ENCODE assay signal across 8 cellular contexts in the genomic region with DNA sequence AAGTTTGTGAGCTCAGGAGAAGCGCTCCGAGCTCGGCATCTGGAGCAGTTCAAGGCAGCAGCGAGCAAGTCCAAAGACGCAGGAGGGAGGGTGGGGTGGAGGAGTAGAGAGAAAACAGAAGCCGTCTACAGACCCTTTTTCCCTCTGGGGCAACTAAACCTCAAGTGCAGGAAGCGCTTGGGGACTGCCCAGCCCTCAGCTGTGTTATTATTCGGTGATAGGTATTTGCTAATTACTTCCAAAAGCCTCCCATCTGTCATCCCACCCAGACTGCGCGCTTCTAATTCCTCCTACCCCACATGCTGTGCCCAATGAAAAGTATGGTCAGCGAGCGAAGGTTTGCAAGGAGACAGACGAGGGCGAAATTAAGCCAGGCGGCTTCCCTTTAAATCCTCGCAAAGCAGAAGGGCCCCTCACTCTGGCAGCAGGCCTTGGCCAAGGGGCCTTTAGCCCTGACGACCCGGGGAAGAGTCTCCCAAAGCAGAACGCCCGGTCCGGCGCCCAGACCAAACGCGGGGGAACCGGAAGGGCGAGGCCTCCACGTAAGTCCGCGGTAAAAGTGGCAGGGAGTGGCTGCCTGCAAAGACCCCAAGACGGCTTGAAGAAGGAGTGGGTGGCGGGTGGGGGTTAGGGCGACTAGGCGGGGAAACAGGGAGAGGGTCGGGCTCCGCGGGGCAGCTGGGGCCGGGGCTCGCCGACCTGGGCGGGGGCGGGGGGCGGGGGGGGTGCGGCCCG. TPM values are rescaled to one million over a fixed set of nuclear protein-coding genes. Genes with fewer than 3 reads are reported as not detected.
DNase-seq lines count a peak whose midpoint lies in the region; ATAC-seq, FAIRE-seq and TF ChIP-seq lines count a peak whose summit lies in the region.

No MANE protein-coding gene starts in this region.

- DNase-seq in H7 (peak; percentile 82), SK-MEL-5 (ENCODE audit: low read depth, low spot score) (peak; percentile 19), fibroblast of pulmonary artery (ENCODE audit: low read depth) (no peak), ovary (peak; percentile 32 to 65 (median 63)), T1000 (lab: John Stamatoyannopoulos, UW) (no peak), UCSD-AML1 (lab: John Stamatoyannopoulos, UW; ENCODE audit: unreplicated experiment) (no peak), GM12891 (ENCODE audit: insufficient read length, low spot score) (no peak)

- peak overlapping the region; percentile 89 for H3K4me3 ChIP-seq in H7 (ENCODE audit: insufficient read depth, low read depth, low read length)
- H3K4me3 ChIP-seq in fibroblast of pulmonary artery (replicated peaks; ENCODE audit: low read depth, low read length), result peak overlapping the region; percentile 69
- H3K4me3 ChIP-seq in ovary, result peak overlapping the region; percentile 63

- intact Hi-C loops in ovary (cut with DNase I), result loop anchor here in 3 of 4 donors (2.0 to 10.0 kb wide), 2 partner anchors 79 to 135 kb away; no protein-coding TSS in a partner anchor

- TF ChIP-seq POLR2A in ovary (IDR thresholded peaks at IDR 0.05), result no peak
- TF ChIP-seq POLR2A in GM12891 (IDR thresholded peaks at IDR 0.05; ENCODE audit: low read depth, low read length), result no peak

- H3K9me3 ChIP-seq in ovary, result no peaks in the 10 kb centered on the region

- in situ Hi-C loops in SK-MEL-5 (cut with HindIII; ENCODE audit: low pct_unique_long_range_greater_than_20kb, low sequenced_read_pairs), result no loop called here

- TF ChIP-seq EP300 in ovary (IDR thresholded peaks at IDR 0.05), result no peak

- no peak for TF ChIP-seq CTCF in fibroblast of pulmonary artery (IDR thresholded peaks at IDR 0.05; ENCODE audit: low read length, missing control alignments)
- no peak for TF ChIP-seq CTCF in ovary (IDR thresholded peaks at IDR 0.05)

- H3K36me3 ChIP-seq in H7 (replicated peaks; ENCODE audit: control insufficient read depth, insufficient read depth, low read length), result no peaks in the 10 kb centered on the region; the same call in 1 of the 2 replicates
- H3K36me3 ChIP-seq in ovary, result no peaks in the 10 kb centered on the region

- peak overlapping the region; percentile 78 to 82 for H3K27ac ChIP-seq in ovary

- WGBS in ovary, 3 donors, result 1 to 4% (median 3%) methylated on average over 34 to 44 of the region's 44 CpGs

- no peak for ATAC-seq in GM18502 (IDR thresholded peaks at IDR 0.05; ENCODE audit: poor library complexity, unreplicated experiment)

- H3K4me1 ChIP-seq in ovary (ENCODE audit: insufficient read depth), result peaks cover 6% of the 10 kb centered on the region

- H3K27me3 ChIP-seq in H7 (ENCODE audit: control insufficient read depth, insufficient read depth, low read length) (peaks cover 2% of the 10 kb centered on the region; the same call in 1 of the 2 replicates), ovary (no peaks in the 10 kb centered on the region)

- no peak for FAIRE-seq in GM12891 (lab: Jason Lieb, UNC)

TF ChIP-seq in GM12891, 5 proteins besides CTCF, POLR2A, EP300 and RAD21:
- no peak for TF ChIP-seq PAX5 (IDR thresholded peaks at IDR 0.05; ENCODE audit: insufficient read depth, low read length, severe bottlenecking)

RNA-seq across cellular contexts. Expression of gene CD9, which starts 0.5 kb away (rescaled TPM):
- 266 and 274 TPM in 2 replicates for total RNA-seq in H7 (2014; rRNA removed; shearing (Covaris generic))
- total RNA-seq in SK-MEL-5 (2014; rRNA removed; shearing (Covaris generic)), result 156 and 174 TPM in 2 replicates
- polyA plus RNA-seq in SK-MEL-5 (2015; cell fraction: cytosol; rRNA removed), result 231 and 251 TPM in 2 replicates
- polyA plus RNA-seq in SK-MEL-5 (2015; cell fraction: nucleus; rRNA removed), result 42.1 and 52.7 TPM in 2 replicates
- 100 to 1,000 TPM in 1 of 7 donors, 10 to 100 TPM in 6; 23.9 to 372 (median 49.2) TPM for total RNA-seq in ovary
- polyA plus RNA-seq in ovary, result 100 to 1,000 TPM in 1 of 2 donors, 10 to 100 TPM in 1; 67.0 to 244 TPM
- 7.8 TPM for polyA plus RNA-seq in GM12891 (2012; ENCODE audit: low read depth, missing spikeins)

Comparison
In these comparisons a context has a peak if more than half of its experiments do, and no peak if none do; other contexts are left out.
1. DNase-seq: peak in H7 (single experiment), SK-MEL-5 (single experiment) and ovary (5 of 5); none in fibroblast of pulmonary artery (single experiment), T1000 (single experiment), UCSD-AML1 (single experiment) and GM12891 (single experiment).
2. Peak in every context shown above with its lines, with median percentiles within 50 percentile points of each other: H3K4me3 ChIP-seq.